20 cellular contexts compared by ENCODE assay signal in genomic region chr10:76961841-76962240, GRCh38.
DNase-seq lines count a peak whose midpoint lies in the region; TF ChIP-seq lines count a peak whose summit lies in the region.
"Had no signal": no experiment of that assay in that cellular context is flagged by ENCODE, and none has a peak within 500 bp of the region (broad histone marks: within the 10 kb centered on the region; RNA-seq: fewer than 3 reads in every experiment).

No MANE protein-coding gene starts in this region.

- intact Hi-C loops in A673 (cut with micrococcal nuclease; ENCODE audit: unreplicated experiment) = no loop called here
- intact Hi-C loops in activated CD4-positive, alpha-beta T cell treated with anti-CD3 and anti-CD28 coated beads, Interleukin-2, amount 10 ng/mL, durations not matched to agents 24 days and 14 days (cut with micrococcal nuclease) = no loop called here

- TF ChIP-seq CTCF in A673 (conservative IDR thresholded peaks at IDR 0.05; ENCODE audit: low read depth, low read length) (no peak), coronary artery (IDR thresholded peaks at IDR 0.05) (no peak)

- no peak overlapping the region for H3K27ac Mint-ChIP-seq in activated CD4-positive, alpha-beta T cell treated with anti-CD3 and anti-CD28 coated beads, Interleukin-2, amount 10 ng/mL, durations not matched to agents 24 days and 14 days
- H3K27ac Mint-ChIP-seq: CD4-positive, alpha-beta T cell had no signal

- H3K27me3 ChIP-seq in A673 (replicated peaks; ENCODE audit: insufficient read depth, low read depth, low read length, poor library complexity) = no peaks in the 10 kb centered on the region
- H3K27me3 ChIP-seq: BE2C, MG63 had no signal

- peaks cover 9% of the 10 kb centered on the region for H3K4me1 ChIP-seq in A673 (ENCODE audit: insufficient read depth, low read length, poor library complexity, severe bottlenecking)
- H3K4me1 ChIP-seq: A549, BE2C, Caco-2 had no signal

- POLR2A ChIA-PET in A673 (lab: Charles Lee; ENCODE audit: low non-redundant PET) = no interaction called here

- CTCF ChIA-PET in A673 (lab: Charles Lee) = no interaction called here

- H3K4me3 Mint-ChIP-seq in activated CD4-positive, alpha-beta T cell treated with anti-CD3 and anti-CD28 coated beads, Interleukin-2, amount 10 ng/mL, durations not matched to agents 24 days and 14 days = no peak overlapping the region
- H3K4me3 Mint-ChIP-seq: CD4-positive, alpha-beta T cell had no signal

- H3K9me3 Mint-ChIP-seq in activated CD4-positive, alpha-beta T cell treated with anti-CD3 and anti-CD28 coated beads, Interleukin-2, amount 10 ng/mL, durations not matched to agents 24 days and 14 days = no peaks in the 10 kb centered on the region

- DNase-seq in A673 (ENCODE audit: low spot score) = peak; percentile 75
- DNase-seq in Kasumi-1 (lab: John Stamatoyannopoulos, UW) = peak; percentile 72 to 77
- peak; percentile 59 for DNase-seq in NOMO-1 treated with DMSO at 0.1 percent for 48 hours (lab: John Stamatoyannopoulos, UW; ENCODE audit: unreplicated experiment)
- peak; percentile 39 for DNase-seq in amniotic epithelial cell (ENCODE audit: low read depth)
- no peak for DNase-seq in cerebellum (ENCODE audit: low spot score)
- DNase-seq in coronary artery (ENCODE audit: low spot score) = no peak
- no peak for DNase-seq in activated CD4-positive, alpha-beta T cell treated with anti-CD3 and anti-CD28 coated beads, Interleukin-2, amount 10 ng/mL, durations not matched to agents 24 days and 14 days
- no peak for DNase-seq in nucleus accumbens (lab: John Stamatoyannopoulos, UW)
- DNase-seq: BE2C; Caco-2; CD4-positive, alpha-beta T cell; IMR-90; MG63; NCI-H1105; NCI-H146; NCI-H2029; NCI-H2171; NCI-H345; NCI-H524 treated with DMSO at 0.1 percent for 48 hours had no signal

- no peaks in the 10 kb centered on the region for H3K36me3 Mint-ChIP-seq in activated CD4-positive, alpha-beta T cell treated with anti-CD3 and anti-CD28 coated beads, Interleukin-2, amount 10 ng/mL, durations not matched to agents 24 days and 14 days (ENCODE audit: low read depth)

- H3K4me3 ChIP-seq in A673 (ENCODE audit: low read depth, low read length, poor library complexity, severe bottlenecking) (no peak overlapping the region), coronary artery (no peak overlapping the region)
- H3K4me3 ChIP-seq: A549, MG63 had no signal

- H3K27me3 Mint-ChIP-seq in activated CD4-positive, alpha-beta T cell treated with anti-CD3 and anti-CD28 coated beads, Interleukin-2, amount 10 ng/mL, durations not matched to agents 24 days and 14 days = no peaks in the 10 kb centered on the region

- no peaks in the 10 kb centered on the region for H3K36me3 ChIP-seq in A673 (ENCODE audit: insufficient read depth, low read length, poor library complexity, severe bottlenecking)
- H3K36me3 ChIP-seq: BE2C had no signal

- H3K27ac ChIP-seq in A673 (ENCODE audit: low read depth, low read length, poor library complexity, severe bottlenecking) (peak overlapping the region; percentile 45), coronary artery (no peak overlapping the region)
- H3K27ac ChIP-seq: A549 had no signal

- H3K4me1 Mint-ChIP-seq in activated CD4-positive, alpha-beta T cell treated with anti-CD3 and anti-CD28 coated beads, Interleukin-2, amount 10 ng/mL, durations not matched to agents 24 days and 14 days = no peaks in the 10 kb centered on the region

- BruUV-seq in A673 (replicated peaks; lab: Mats Ljungman, UMichigan) = no TSS peak

- H3K9me3 ChIP-seq in A673 (ENCODE audit: low read depth, low read length, poor library complexity, severe bottlenecking) = no peaks in the 10 kb centered on the region
- H3K9me3 ChIP-seq: A549, BE2C, Caco-2 had no signal

Comparison
In these comparisons a context has a peak if more than half of its experiments do, and no peak if none do; other contexts are left out.
1. DNase-seq: peak in A673 (single experiment), Kasumi-1 (2 of 2), NOMO-1 treated with DMSO at 0.1 percent for 48 hours (single experiment) and amniotic epithelial cell (single experiment); none in cerebellum (single experiment), coronary artery (single experiment), activated CD4-positive, alpha-beta T cell treated with anti-CD3 and anti-CD28 coated beads, Interleukin-2, amount 10 ng/mL, durations not matched to agents 24 days and 14 days (single experiment) and nucleus accumbens (0 of 56).